In genomic region chr2:176643711-176644110, GRCh38 we compare ENCODE assay signal across 10 cellular contexts.
DNase-seq lines count a peak whose midpoint lies in the region; ATAC-seq and TF ChIP-seq lines count a peak whose summit lies in the region.
"Had no signal": no experiment of that assay in that cellular context is flagged by ENCODE, and none has a peak within 500 bp of the region (broad histone marks: within the 10 kb centered on the region; RNA-seq: fewer than 3 reads in every experiment).

No MANE protein-coding gene starts in this region.

- H3K27ac ChIP-seq in spleen: peak overlapping the region in 7 of 8 donors; percentile 29 to 81 (median 55)

- no peak overlapping the region for H3K4me3 ChIP-seq in spleen

- TF ChIP-seq CTCF in endothelial cell (IDR thresholded peaks at IDR 0.05; ENCODE audit: unreplicated experiment) (no peak), spleen (IDR thresholded peaks at IDR 0.05 in 8 of 11, conservative IDR thresholded peaks at IDR 0.05 in 3 of 11) (no peak)

- CTCF ChIA-PET in HEK293T (lab: Yijun Ruan, JAX): interaction anchor here (0.6 to 1.2 kb wide), 2 partner anchors 10 to 210 kb away, joined by 3 to 5 read pairs; no protein-coding TSS in a partner anchor

- no peaks in the 10 kb centered on the region for H3K36me3 Mint-ChIP-seq in endothelial cell (ENCODE audit: low read depth, unreplicated experiment)

- peaks cover 0 to 9% (median 2%) of the 10 kb centered on the region in 6 donors for H3K4me1 ChIP-seq in spleen

- POLR2A ChIA-PET in HEK293T (lab: Yijun Ruan, JAX): interaction anchor here (1.2 kb wide), 1 partner anchor 507 kb away, joined by 3 read pairs; no protein-coding TSS in a partner anchor

- WGBS in spleen, 5 donors: 3 to 10% (median 8%) methylated on average over 6 of the region's 6 CpGs

- no peaks in the 10 kb centered on the region for H3K27me3 Mint-ChIP-seq in endothelial cell (ENCODE audit: unreplicated experiment)

- H3K4me1 Mint-ChIP-seq in endothelial cell (ENCODE audit: unreplicated experiment): peaks cover 10% of the 10 kb centered on the region

- no peak overlapping the region for H3K4me3 Mint-ChIP-seq in endothelial cell (ENCODE audit: unreplicated experiment)
- H3K4me3 Mint-ChIP-seq: activated naive CD4-positive, alpha-beta T cell treated with anti-CD3 and anti-CD28 coated beads for 36 hours; dendritic cell treated with granulocyte-macrophage colony-stimulating factor and Interleukin-4, amounts not matched to agents 40 ng/mL and 50 ng/mL, for 4 days had no signal

- peaks cover 0 to 74% (median 14%) of the 10 kb centered on the region in 7 donors for H3K27me3 ChIP-seq in spleen (replicated peaks in 1 of 7)

- DNase-seq in HEK293T (ENCODE audit: extremely low spot score) (peak; percentile 21), NCI-H345 treated with DMSO at 0.1 percent for 48 hours (lab: John Stamatoyannopoulos, UW; ENCODE audit: unreplicated experiment) (peak; percentile 43), endothelial cell (ENCODE audit: low spot score) (peak; percentile 64), spleen (peak; percentile 78), Right ventricle myocardium superior (no peak), COLO829 (ENCODE audit: low spot score) (no peak)
- DNase-seq: activated naive CD4-positive, alpha-beta T cell treated with anti-CD3 and anti-CD28 coated beads for 36 hours; GF-D8 had no signal

- H3K36me3 ChIP-seq in spleen: no peaks in the 10 kb centered on the region

- no peak for ATAC-seq in HG02642 (IDR thresholded peaks at IDR 0.05; ENCODE audit: poor library complexity, unreplicated experiment)
- no peak for ATAC-seq in Right ventricle myocardium superior (ENCODE audit: poor library complexity)

- H3K9me3 Mint-ChIP-seq in endothelial cell (ENCODE audit: unreplicated experiment): no peaks in the 10 kb centered on the region
- H3K9me3 Mint-ChIP-seq: activated naive CD4-positive, alpha-beta T cell treated with anti-CD3 and anti-CD28 coated beads for 36 hours; dendritic cell treated with granulocyte-macrophage colony-stimulating factor and Interleukin-4, amounts not matched to agents 40 ng/mL and 50 ng/mL, for 4 days had no signal

- no peak for TF ChIP-seq POLR2A in spleen (IDR thresholded peaks at IDR 0.05)

- no peaks in the 10 kb centered on the region for H3K9me3 ChIP-seq in spleen

- intact Hi-C loops in spleen (cut with DNase I; ENCODE audit: low total_unique reads): no loop called here
- intact Hi-C loops in Right ventricle myocardium superior (cut with DNase I): loop anchor here (5.0 kb wide), 1 partner anchor 186 kb away; no protein-coding TSS in a partner anchor

- no peak overlapping the region for H3K27ac Mint-ChIP-seq in endothelial cell (ENCODE audit: unreplicated experiment)
- H3K27ac Mint-ChIP-seq: activated naive CD4-positive, alpha-beta T cell treated with anti-CD3 and anti-CD28 coated beads for 36 hours; dendritic cell treated with granulocyte-macrophage colony-stimulating factor and Interleukin-4, amounts not matched to agents 40 ng/mL and 50 ng/mL, for 4 days had no signal

TF ChIP-seq in HEK293T, 16 proteins besides CTCF, POLR2A, EP300 and RAD21:
- TF ChIP-seq FOXM1 (IDR thresholded peaks at IDR 0.05; ENCODE audit: borderline replicate concordance): no peak
- TF ChIP-seq CTBP1 (IDR thresholded peaks at IDR 0.05; ENCODE audit: borderline replicate concordance): no peak
- no peak for TF ChIP-seq SUZ12 (IDR thresholded peaks at IDR 0.05)

Comparison
In these comparisons a context has a peak if more than half of its experiments do, and no peak if none do; other contexts are left out.
1. DNase-seq: peak in HEK293T (single experiment), NCI-H345 treated with DMSO at 0.1 percent for 48 hours (single experiment), endothelial cell (single experiment) and spleen (single experiment); none in Right ventricle myocardium superior (single experiment) and COLO829 (single experiment).